Comparison of ENCODE assay signal across 1 cellular context in genomic region chr1:47313915-47314664, GRCh38.
A peak's percentile ranks its signal among the peaks of the same experiment; 100 is the strongest.
TF ChIP-seq lines count a peak whose summit lies in the region.

Gene STIL (minus strand): TSS chr1:47314147. CDS start chr1:47310319, 3,828 bp downstream.

TF ChIP-seq in K562, 482 proteins besides CTCF, POLR2A, EP300 and RAD21 (continued from another document and continues in another):
- TF ChIP-seq ZNF175 (CRISPR knock-in tag; IDR thresholded peaks at IDR 0.05; ENCODE audit: low read depth) (no peak), GTF2F1 (IDR thresholded peaks at IDR 0.05; ENCODE audit: low read depth, low read length) (no peak; the same call in 1 of the 2 replicates), GABPB2 (CRISPR knock-in tag; conservative IDR thresholded peaks at IDR 0.05) (no peak), SUPT5H (IDR thresholded peaks at IDR 0.05) (peak; percentile 97), CCAR2 (IDR thresholded peaks at IDR 0.05; ENCODE audit: low read depth, low read length) (no peak), SMAD2 (IDR thresholded peaks at IDR 0.05; ENCODE audit: low read depth, low read length) (no peak), RBFOX2 (IDR thresholded peaks at IDR 0.05; ENCODE audit: low read depth, low read length) (peak; percentile 99), JUNB (CRISPR knock-in tag; conservative IDR thresholded peaks at IDR 0.05) (no peak), NFIC (IDR thresholded peaks at IDR 0.05) (peak; percentile 36; the same call in 1 of the 2 replicates), CHCHD3 (CRISPR knock-in tag; IDR thresholded peaks at IDR 0.05) (no peak), ELF2 (CRISPR knock-in tag; IDR thresholded peaks at IDR 0.05) (no peak), PHTF2 (CRISPR knock-in tag; IDR thresholded peaks at IDR 0.05) (0 out of 2 replicates have a peak, but pooled peaks have one; percentile 6), CEBPB (tag; IDR thresholded peaks at IDR 0.05) (no peak), ZNF12 (CRISPR knock-in tag; IDR thresholded peaks at IDR 0.05) (peak; percentile 78), CBFA2T3 (IDR thresholded peaks at IDR 0.05) (no peak), ELF1 (tag; IDR thresholded peaks at IDR 0.05) (peak; percentile 97), ZNF717 (CRISPR knock-in tag; IDR thresholded peaks at IDR 0.05) (0 out of 2 replicates have a peak, but pooled peaks have one; percentile 36), ARID3A (IDR thresholded peaks at IDR 0.05; ENCODE audit: borderline replicate concordance, low read depth, low read length) (0 out of 2 replicates have a peak, but pooled peaks have one; percentile 28), TRIM25 (IDR thresholded peaks at IDR 0.05; ENCODE audit: borderline replicate concordance) (no peak), BDP1 (IDR thresholded peaks at IDR 0.05; ENCODE audit: insufficient read depth, insufficient read length) (no peak), HDAC6 (IDR thresholded peaks at IDR 0.05; ENCODE audit: low read depth, low read length) (no peak), DNMT1 (IDR thresholded peaks at IDR 0.05) (no peak), SFPQ (IDR thresholded peaks at IDR 0.05; ENCODE audit: low read depth, low read length) (no peak), RHOXF2B (CRISPR knock-in tag; conservative IDR thresholded peaks at IDR 0.05) (0 out of 2 replicates have a peak, but pooled peaks have one; percentile 64), KLF10 (CRISPR knock-in tag; IDR thresholded peaks at IDR 0.05) (no peak), CSDE1 (IDR thresholded peaks at IDR 0.05) (0 out of 4 replicates have a peak, but pooled peaks of 1 of the 2 experiments have one; percentile 52), ZNF584 (CRISPR knock-in tag; IDR thresholded peaks at IDR 0.05; ENCODE audit: low read depth) (no peak), CAMTA2 (CRISPR knock-in tag; conservative IDR thresholded peaks at IDR 0.05) (no peak), ZNF780A (CRISPR knock-in tag; IDR thresholded peaks at IDR 0.05) (no peak), BMI1 (IDR thresholded peaks at IDR 0.05; ENCODE audit: low read length) (no peak), PCBP2 (IDR thresholded peaks at IDR 0.05; ENCODE audit: low read depth, low read length, poor library complexity, severe bottlenecking) (no peak), MEF2D (tag; conservative IDR thresholded peaks at IDR 0.05; ENCODE audit: low read depth) (no peak), PHF21A (IDR thresholded peaks at IDR 0.05; ENCODE audit: borderline replicate concordance, low read depth) (0 out of 2 replicates have a peak, but pooled peaks have one; percentile 12), ZNF174 (CRISPR knock-in tag; IDR thresholded peaks at IDR 0.05) (no peak), ZSCAN29 (IDR thresholded peaks at IDR 0.05) (no peak), ZNF347 (CRISPR knock-in tag; IDR thresholded peaks at IDR 0.05; ENCODE audit: low read depth) (no peak)
- TF ChIP-seq, protein P1, sequence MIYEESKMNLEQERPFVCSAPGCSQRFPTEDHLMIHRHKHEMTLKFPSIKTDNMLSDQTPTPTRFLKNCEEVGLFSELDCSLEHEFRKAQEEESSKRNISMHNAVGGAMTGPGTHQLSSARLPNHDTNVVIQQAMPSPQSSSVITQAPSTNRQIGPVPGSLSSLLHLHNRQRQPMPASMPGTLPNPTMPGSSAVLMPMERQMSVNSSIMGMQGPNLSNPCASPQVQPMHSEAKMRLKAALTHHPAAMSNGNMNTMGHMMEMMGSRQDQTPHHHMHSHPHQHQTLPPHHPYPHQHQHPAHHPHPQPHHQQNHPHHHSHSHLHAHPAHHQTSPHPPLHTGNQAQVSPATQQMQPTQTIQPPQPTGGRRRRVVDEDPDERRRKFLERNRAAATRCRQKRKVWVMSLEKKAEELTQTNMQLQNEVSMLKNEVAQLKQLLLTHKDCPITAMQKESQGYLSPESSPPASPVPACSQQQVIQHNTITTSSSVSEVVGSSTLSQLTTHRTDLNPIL (CRISPR knock-in tag; IDR thresholded peaks at IDR 0.05): no peak
- TF ChIP-seq, protein P2, sequence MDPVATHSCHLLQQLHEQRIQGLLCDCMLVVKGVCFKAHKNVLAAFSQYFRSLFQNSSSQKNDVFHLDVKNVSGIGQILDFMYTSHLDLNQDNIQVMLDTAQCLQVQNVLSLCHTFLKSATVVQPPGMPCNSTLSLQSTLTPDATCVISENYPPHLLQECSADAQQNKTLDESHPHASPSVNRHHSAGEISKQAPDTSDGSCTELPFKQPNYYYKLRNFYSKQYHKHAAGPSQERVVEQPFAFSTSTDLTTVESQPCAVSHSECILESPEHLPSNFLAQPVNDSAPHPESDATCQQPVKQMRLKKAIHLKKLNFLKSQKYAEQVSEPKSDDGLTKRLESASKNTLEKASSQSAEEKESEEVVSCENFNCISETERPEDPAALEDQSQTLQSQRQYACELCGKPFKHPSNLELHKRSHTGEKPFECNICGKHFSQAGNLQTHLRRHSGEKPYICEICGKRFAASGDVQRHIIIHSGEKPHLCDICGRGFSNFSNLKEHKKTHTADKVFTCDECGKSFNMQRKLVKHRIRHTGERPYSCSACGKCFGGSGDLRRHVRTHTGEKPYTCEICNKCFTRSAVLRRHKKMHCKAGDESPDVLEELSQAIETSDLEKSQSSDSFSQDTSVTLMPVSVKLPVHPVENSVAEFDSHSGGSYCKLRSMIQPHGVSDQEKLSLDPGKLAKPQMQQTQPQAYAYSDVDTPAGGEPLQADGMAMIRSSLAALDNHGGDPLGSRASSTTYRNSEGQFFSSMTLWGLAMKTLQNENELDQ (CRISPR knock-in tag; IDR thresholded peaks at IDR 0.05; ENCODE audit: borderline replicate concordance): no peak
- TF ChIP-seq, protein P3, sequence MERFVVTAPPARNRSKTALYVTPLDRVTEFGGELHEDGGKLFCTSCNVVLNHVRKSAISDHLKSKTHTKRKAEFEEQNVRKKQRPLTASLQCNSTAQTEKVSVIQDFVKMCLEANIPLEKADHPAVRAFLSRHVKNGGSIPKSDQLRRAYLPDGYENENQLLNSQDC (CRISPR knock-in tag; IDR thresholded peaks at IDR 0.05): 0 out of 2 replicates have a peak, but pooled peaks have one; percentile 34
- TF ChIP-seq, protein P4, sequence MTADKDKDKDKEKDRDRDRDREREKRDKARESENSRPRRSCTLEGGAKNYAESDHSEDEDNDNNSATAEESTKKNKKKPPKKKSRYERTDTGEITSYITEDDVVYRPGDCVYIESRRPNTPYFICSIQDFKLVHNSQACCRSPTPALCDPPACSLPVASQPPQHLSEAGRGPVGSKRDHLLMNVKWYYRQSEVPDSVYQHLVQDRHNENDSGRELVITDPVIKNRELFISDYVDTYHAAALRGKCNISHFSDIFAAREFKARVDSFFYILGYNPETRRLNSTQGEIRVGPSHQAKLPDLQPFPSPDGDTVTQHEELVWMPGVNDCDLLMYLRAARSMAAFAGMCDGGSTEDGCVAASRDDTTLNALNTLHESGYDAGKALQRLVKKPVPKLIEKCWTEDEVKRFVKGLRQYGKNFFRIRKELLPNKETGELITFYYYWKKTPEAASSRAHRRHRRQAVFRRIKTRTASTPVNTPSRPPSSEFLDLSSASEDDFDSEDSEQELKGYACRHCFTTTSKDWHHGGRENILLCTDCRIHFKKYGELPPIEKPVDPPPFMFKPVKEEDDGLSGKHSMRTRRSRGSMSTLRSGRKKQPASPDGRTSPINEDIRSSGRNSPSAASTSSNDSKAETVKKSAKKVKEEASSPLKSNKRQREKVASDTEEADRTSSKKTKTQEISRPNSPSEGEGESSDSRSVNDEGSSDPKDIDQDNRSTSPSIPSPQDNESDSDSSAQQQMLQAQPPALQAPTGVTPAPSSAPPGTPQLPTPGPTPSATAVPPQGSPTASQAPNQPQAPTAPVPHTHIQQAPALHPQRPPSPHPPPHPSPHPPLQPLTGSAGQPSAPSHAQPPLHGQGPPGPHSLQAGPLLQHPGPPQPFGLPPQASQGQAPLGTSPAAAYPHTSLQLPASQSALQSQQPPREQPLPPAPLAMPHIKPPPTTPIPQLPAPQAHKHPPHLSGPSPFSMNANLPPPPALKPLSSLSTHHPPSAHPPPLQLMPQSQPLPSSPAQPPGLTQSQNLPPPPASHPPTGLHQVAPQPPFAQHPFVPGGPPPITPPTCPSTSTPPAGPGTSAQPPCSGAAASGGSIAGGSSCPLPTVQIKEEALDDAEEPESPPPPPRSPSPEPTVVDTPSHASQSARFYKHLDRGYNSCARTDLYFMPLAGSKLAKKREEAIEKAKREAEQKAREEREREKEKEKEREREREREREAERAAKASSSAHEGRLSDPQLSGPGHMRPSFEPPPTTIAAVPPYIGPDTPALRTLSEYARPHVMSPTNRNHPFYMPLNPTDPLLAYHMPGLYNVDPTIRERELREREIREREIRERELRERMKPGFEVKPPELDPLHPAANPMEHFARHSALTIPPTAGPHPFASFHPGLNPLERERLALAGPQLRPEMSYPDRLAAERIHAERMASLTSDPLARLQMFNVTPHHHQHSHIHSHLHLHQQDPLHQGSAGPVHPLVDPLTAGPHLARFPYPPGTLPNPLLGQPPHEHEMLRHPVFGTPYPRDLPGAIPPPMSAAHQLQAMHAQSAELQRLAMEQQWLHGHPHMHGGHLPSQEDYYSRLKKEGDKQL (CRISPR knock-in tag; IDR thresholded peaks at IDR 0.05; ENCODE audit: borderline replicate concordance): no peak
- TF ChIP-seq, protein P5, sequence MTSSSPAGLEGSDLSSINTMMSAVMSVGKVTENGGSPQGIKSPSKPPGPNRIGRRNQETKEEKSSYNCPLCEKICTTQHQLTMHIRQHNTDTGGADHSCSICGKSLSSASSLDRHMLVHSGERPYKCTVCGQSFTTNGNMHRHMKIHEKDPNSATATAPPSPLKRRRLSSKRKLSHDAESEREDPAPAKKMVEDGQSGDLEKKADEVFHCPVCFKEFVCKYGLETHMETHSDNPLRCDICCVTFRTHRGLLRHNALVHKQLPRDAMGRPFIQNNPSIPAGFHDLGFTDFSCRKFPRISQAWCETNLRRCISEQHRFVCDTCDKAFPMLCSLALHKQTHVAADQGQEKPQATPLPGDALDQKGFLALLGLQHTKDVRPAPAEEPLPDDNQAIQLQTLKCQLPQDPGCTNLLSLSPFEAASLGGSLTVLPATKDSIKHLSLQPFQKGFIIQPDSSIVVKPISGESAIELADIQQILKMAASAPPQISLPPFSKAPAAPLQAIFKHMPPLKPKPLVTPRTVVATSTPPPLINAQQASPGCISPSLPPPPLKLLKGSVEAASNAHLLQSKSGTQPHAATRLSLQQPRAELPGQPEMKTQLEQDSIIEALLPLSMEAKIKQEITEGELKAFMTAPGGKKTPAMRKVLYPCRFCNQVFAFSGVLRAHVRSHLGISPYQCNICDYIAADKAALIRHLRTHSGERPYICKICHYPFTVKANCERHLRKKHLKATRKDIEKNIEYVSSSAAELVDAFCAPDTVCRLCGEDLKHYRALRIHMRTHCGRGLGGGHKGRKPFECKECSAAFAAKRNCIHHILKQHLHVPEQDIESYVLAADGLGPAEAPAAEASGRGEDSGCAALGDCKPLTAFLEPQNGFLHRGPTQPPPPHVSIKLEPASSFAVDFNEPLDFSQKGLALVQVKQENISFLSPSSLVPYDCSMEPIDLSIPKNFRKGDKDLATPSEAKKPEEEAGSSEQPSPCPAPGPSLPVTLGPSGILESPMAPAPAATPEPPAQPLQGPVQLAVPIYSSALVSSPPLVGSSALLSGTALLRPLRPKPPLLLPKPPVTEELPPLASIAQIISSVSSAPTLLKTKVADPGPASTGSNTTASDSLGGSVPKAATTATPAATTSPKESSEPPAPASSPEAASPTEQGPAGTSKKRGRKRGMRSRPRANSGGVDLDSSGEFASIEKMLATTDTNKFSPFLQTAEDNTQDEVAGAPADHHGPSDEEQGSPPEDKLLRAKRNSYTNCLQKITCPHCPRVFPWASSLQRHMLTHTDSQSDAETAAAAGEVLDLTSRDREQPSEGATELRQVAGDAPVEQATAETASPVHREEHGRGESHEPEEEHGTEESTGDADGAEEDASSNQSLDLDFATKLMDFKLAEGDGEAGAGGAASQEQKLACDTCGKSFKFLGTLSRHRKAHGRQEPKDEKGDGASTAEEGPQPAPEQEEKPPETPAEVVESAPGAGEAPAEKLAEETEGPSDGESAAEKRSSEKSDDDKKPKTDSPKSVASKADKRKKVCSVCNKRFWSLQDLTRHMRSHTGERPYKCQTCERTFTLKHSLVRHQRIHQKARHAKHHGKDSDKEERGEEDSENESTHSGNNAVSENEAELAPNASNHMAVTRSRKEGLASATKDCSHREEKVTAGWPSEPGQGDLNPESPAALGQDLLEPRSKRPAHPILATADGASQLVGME (CRISPR knock-in tag; IDR thresholded peaks at IDR 0.05): no peak
